ENCODE assay signal across 8 cellular contexts in genomic region chr16:30396627-30397026, GRCh38. TPM values are rescaled to one million over a fixed set of nuclear protein-coding genes. Genes with fewer than 3 reads are reported as not detected.
A peak's percentile ranks its signal among the peaks of the same experiment; 100 is the strongest.
DNase-seq lines count a peak whose midpoint lies in the region; ATAC-seq and TF ChIP-seq lines count a peak whose summit lies in the region.
"Not testable (repeated sequence)": the region's sequence is repeated elsewhere in the genome, so short reads cannot be mapped to it uniquely, and the experiment has no call there.
"Had no signal": no experiment of that assay in that cellular context is flagged by ENCODE, and none has a peak within 500 bp of the region (broad histone marks: within the 10 kb centered on the region; RNA-seq: fewer than 3 reads in every experiment).

No MANE protein-coding gene starts in this region.

- not testable (repeated sequence) for H3K9me3 Mint-ChIP-seq in activated naive CD4-positive, alpha-beta T cell treated with anti-CD3 and anti-CD28 coated beads, Interleukin-2, amount 50 U/mL, for 24 hours; nephron progenitor cell

- peaks cover 45% of the 10 kb centered on the region for H3K4me1 Mint-ChIP-seq in activated naive CD4-positive, alpha-beta T cell treated with anti-CD3 and anti-CD28 coated beads, Interleukin-2, amount 50 U/mL, for 24 hours
- peaks cover 54% of the 10 kb centered on the region for H3K4me1 Mint-ChIP-seq in nephron progenitor cell

- not testable (repeated sequence) for H3K27me3 ChIP-seq in HCT116 (ENCODE audit: insufficient read depth, low read length); SU-DHL-6 (ENCODE audit: low read length); fibroblast of lung (ENCODE audit: control insufficient read depth, insufficient read depth, low read length)

- H3K27ac ChIP-seq in HCT116 (ENCODE audit: low read depth, low read length), result peak overlapping the region; percentile 97
- not testable (repeated sequence) for H3K27ac ChIP-seq in SU-DHL-6 (ENCODE audit: low read depth, low read length); fibroblast of lung (ENCODE audit: insufficient read depth, low read length)

- H3K36me3 ChIP-seq in HCT116 (ENCODE audit: control insufficient read depth in 1 of 2, insufficient read depth in 2 of 2, low read length in 2 of 2), result peaks cover 2 to 18% of the 10 kb centered on the region in 2 experiments; a peak in 3 of 4 replicates
- not testable (repeated sequence) for H3K36me3 ChIP-seq in SU-DHL-6 (ENCODE audit: low read length); fibroblast of lung (ENCODE audit: control insufficient read depth, insufficient read depth, low read length)

- H3K4me3 ChIP-seq in HCT116 (replicated peaks in 1 of 2; ENCODE audit: low read depth in 1 of 2, low read length in 2 of 2) (peak overlapping the region; percentile 95 to 96), fibroblast of lung (replicated peaks in 1 of 4; ENCODE audit: control extremely low read depth in 1 of 4, insufficient read depth in 1 of 4, low read depth in 3 of 4, low read length in 4 of 4) (peak overlapping the region in 1 of 4 experiments; percentile 73)
- H3K4me3 ChIP-seq in SU-DHL-6 (ENCODE audit: insufficient read depth, low read length, poor library complexity, severe bottlenecking), result not testable (repeated sequence)

- POLR2A ChIA-PET in HCT116 (lab: Charles Lee), result interaction anchor here (1.5 to 2.1 kb wide), 2 partner anchors 8 to 10 kb away, joined by 3 to 10 read pairs; partner anchors contain the start of gene ZNF771

- ATAC-seq in HCT116, result not testable (repeated sequence)

- H3K9ac ChIP-seq in HCT116 (ENCODE audit: low read length), result peak overlapping the region; percentile 87
- not testable (repeated sequence) for H3K9ac ChIP-seq in SU-DHL-6 (ENCODE audit: low read length); fibroblast of lung (ENCODE audit: insufficient read depth, low read length)

- intact Hi-C loops in HCT116 (cut with micrococcal nuclease), result not testable (repeated sequence)

- peak overlapping the region; percentile 86 for H3K27ac Mint-ChIP-seq in activated naive CD4-positive, alpha-beta T cell treated with anti-CD3 and anti-CD28 coated beads, Interleukin-2, amount 50 U/mL, for 24 hours
- not testable (repeated sequence) for H3K27ac Mint-ChIP-seq in nephron progenitor cell

- H3K4me1 ChIP-seq in HCT116 (ENCODE audit: control insufficient read depth in 1 of 2, insufficient read depth in 2 of 2, low read length in 2 of 2), result peaks cover 36 to 62% of the 10 kb centered on the region in 2 experiments
- peaks cover 14% of the 10 kb centered on the region for H3K4me1 ChIP-seq in fibroblast of lung (ENCODE audit: control insufficient read depth, extremely low read depth, insufficient read depth, low read length)

- not testable (repeated sequence) for H2AFZ ChIP-seq in HCT116 (ENCODE audit: low read depth, low read length, poor library complexity, severe bottlenecking); SU-DHL-6 (ENCODE audit: low read depth, low read length, severe bottlenecking); fibroblast of lung (ENCODE audit: low read length)

- not testable (repeated sequence) for TF ChIP-seq CTCF in HCT116 (IDR thresholded peaks at IDR 0.05 in 2 of 3, conservative IDR thresholded peaks at IDR 0.05 in 1 of 3; ENCODE audit: borderline replicate concordance in 1 of 3, insufficient read depth in 1 of 3, low read depth in 2 of 3, low read length in 2 of 3); SU-DHL-6 (IDR thresholded peaks at IDR 0.05; ENCODE audit: insufficient read depth, low read length, poor library complexity, severe bottlenecking); fibroblast of lung (conservative IDR thresholded peaks at IDR 0.05 in 1 of 2, IDR thresholded peaks at IDR 0.05 in 1 of 2; ENCODE audit: low read depth in 1 of 2, low read length in 2 of 2); nephron progenitor cell (IDR thresholded peaks at IDR 0.05)

- peak overlapping the region; percentile 88 for H3K4me2 ChIP-seq in HCT116 (ENCODE audit: low read length)
- peak overlapping the region; percentile 82 for H3K4me2 ChIP-seq in SU-DHL-6 (ENCODE audit: low read depth, low read length, poor library complexity, severe bottlenecking)
- H3K4me2 ChIP-seq in fibroblast of lung (ENCODE audit: extremely low read depth, insufficient read depth, low read length), result peak overlapping the region; percentile 84

- not testable (repeated sequence) for BruUV-seq in HCT116 (replicated peaks; lab: Mats Ljungman, UMichigan)

- H3K79me2 ChIP-seq in HCT116 (ENCODE audit: insufficient read depth, low read length) (peaks cover 25% of the 10 kb centered on the region), SU-DHL-6 (ENCODE audit: insufficient read depth, low read length) (peaks cover 13% of the 10 kb centered on the region; the same call in 1 of the 2 replicates)
- not testable (repeated sequence) for H3K79me2 ChIP-seq in fibroblast of lung (ENCODE audit: control insufficient read depth, insufficient read depth, low read length)

- peak overlapping the region; percentile 91 for H3K4me3 Mint-ChIP-seq in activated naive CD4-positive, alpha-beta T cell treated with anti-CD3 and anti-CD28 coated beads, Interleukin-2, amount 50 U/mL, for 24 hours
- peak overlapping the region; percentile 93 for H3K4me3 Mint-ChIP-seq in nephron progenitor cell

- not testable (repeated sequence) for H3K9me3 ChIP-seq in HCT116 (ENCODE audit: control insufficient read depth in 1 of 2, insufficient read depth in 1 of 2, low read depth in 1 of 2, low read length in 2 of 2); SU-DHL-6 (ENCODE audit: insufficient read depth, low read length); fibroblast of lung (ENCODE audit: control insufficient read depth, insufficient read depth, low read depth, low read length)

- not testable (repeated sequence) for H3K27me3 Mint-ChIP-seq in activated naive CD4-positive, alpha-beta T cell treated with anti-CD3 and anti-CD28 coated beads, Interleukin-2, amount 50 U/mL, for 24 hours; nephron progenitor cell (ENCODE audit: low read depth, poor library complexity)

- H3F3A ChIP-seq in SU-DHL-6 (ENCODE audit: insufficient read depth), result not testable (repeated sequence)

- CTCF ChIA-PET in HCT116 (lab: Charles Lee), result interaction anchor here (2.5 kb wide), 1 partner anchor 13 kb away, joined by 19 read pairs; no protein-coding TSS in a partner anchor

- DNase-seq in HCT116 (ENCODE audit: low read depth, low spot score); fibroblast of lung (ENCODE audit: low read depth in 2 of 2); nephron progenitor cell: not testable (repeated sequence)

- TF ChIP-seq RAD21 in HCT116 (IDR thresholded peaks at IDR 0.05; ENCODE audit: low read depth), result not testable (repeated sequence)

- H3K36me3 Mint-ChIP-seq in activated naive CD4-positive, alpha-beta T cell treated with anti-CD3 and anti-CD28 coated beads, Interleukin-2, amount 50 U/mL, for 24 hours; nephron progenitor cell (ENCODE audit: low read depth): not testable (repeated sequence)

- RAD21 ChIA-PET in HCT116 (lab: Charles Lee; ENCODE audit: low non-redundant PET in 1 of 2, low total read pairs in 2 of 2, uncharacterized antibody in 2 of 2, unreplicated experiment in 2 of 2), result interaction anchor here in 1 of 2 experiments (0.6 to 1.9 kb wide), 2 partner anchors 22 to 42 kb away, joined by 3 to 4 read pairs; partner anchors contain the start of gene CD2BP2

- H4K20me1 ChIP-seq in HCT116 (ENCODE audit: insufficient read depth); SU-DHL-6 (ENCODE audit: low read depth, low read length); fibroblast of lung (ENCODE audit: control insufficient read depth, extremely low read depth, insufficient read depth, low read length): not testable (repeated sequence)

- TF ChIP-seq POLR2A in HCT116 (IDR thresholded peaks at IDR 0.05; ENCODE audit: borderline replicate concordance, extremely low read depth, insufficient read depth, insufficient read length), result not testable (repeated sequence)

- H3K9me2 ChIP-seq in HCT116 (ENCODE audit: insufficient read depth); SU-DHL-6 (replicated peaks; ENCODE audit: insufficient read depth, low read length): not testable (repeated sequence)

RNA-seq across cellular contexts. Expression of gene ZNF48, which starts 1.4 kb away (rescaled TPM):
- total RNA-seq in HCT116 (2021; ENCODE audit: unreplicated experiment) (17.9 TPM), fibroblast of lung (7.3 and 7.7 TPM in 2 replicates)
- 12.8 and 15.5 TPM in 2 replicates for polyA plus RNA-seq in HCT116 (2012)
- polyA plus RNA-seq in fibroblast of lung, result 3.2 and 4.0 TPM in 2 replicates
- 3.6 and 4.4 TPM in 2 replicates for polyA plus RNA-seq in fibroblast of lung (2012)
- polyA minus RNA-seq in fibroblast of lung (ENCODE audit: low replicate concordance), result 3.7 and 5.3 TPM in 2 replicates

RNA-seq across cellular contexts. Expression of gene ZNF771, which starts 10.8 kb away (rescaled TPM):
- total RNA-seq in HCT116 (2021; ENCODE audit: unreplicated experiment) (11.0 TPM), fibroblast of lung (8.4 and 10.5 TPM in 2 replicates)
- 5.7 and 7.0 TPM in 2 replicates for polyA plus RNA-seq in HCT116 (2012)
- 3.1 and 4.5 TPM in 2 replicates for polyA plus RNA-seq in fibroblast of lung
- 3.5 and 8.0 TPM in 2 replicates for polyA plus RNA-seq in fibroblast of lung (2012)
- polyA minus RNA-seq in fibroblast of lung (ENCODE audit: low replicate concordance), result 1.4 and 4.7 TPM in 2 replicates

RNA-seq across cellular contexts. Expression of gene SEPTIN1, which starts 14.3 kb away (rescaled TPM):
- 3.4 TPM for total RNA-seq in HCT116 (2021; ENCODE audit: unreplicated experiment)
- polyA plus RNA-seq in HCT116 (2012), result 2.3 and 2.4 TPM in 2 replicates
- total RNA-seq in fibroblast of lung, result 0.17 and 0.26 TPM in 2 replicates
- polyA plus RNA-seq in fibroblast of lung, result 0.17 TPM in 1 of 2 replicates, not detected in the other
- polyA plus RNA-seq in fibroblast of lung (2012), result 0.78 and 2.0 TPM in 2 replicates
- 0.24 TPM in 1 of 2 replicates, not detected in the other for polyA minus RNA-seq in fibroblast of lung (ENCODE audit: low replicate concordance)
- total RNA-seq: IMR-90 had no signal

RNA-seq across cellular contexts. Expression of gene MYL11, which starts 22.0 kb away (rescaled TPM):
- total RNA-seq in HCT116 (2021; ENCODE audit: unreplicated experiment) (not detected), fibroblast of lung (not detected in 2 replicates)
- polyA plus RNA-seq in HCT116 (2012), result 0.46 and 1.4 TPM in 2 replicates
- polyA plus RNA-seq in fibroblast of lung, result 0.11 and 0.45 TPM in 2 replicates
- 0.78 and 0.87 TPM in 2 replicates for polyA plus RNA-seq in fibroblast of lung (2012)
- 2.8 TPM in 1 of 2 replicates, not detected in the other for polyA minus RNA-seq in fibroblast of lung (ENCODE audit: low replicate concordance)
- total RNA-seq: glomerular endothelial cell, IMR-90, left cardiac atrium had no signal

RNA-seq across cellular contexts. Expression of gene TBC1D10B, which starts 26.3 kb away (rescaled TPM):
- total RNA-seq in HCT116 (2021; ENCODE audit: unreplicated experiment) (49.2 TPM), fibroblast of lung (22.1 and 29.6 TPM in 2 replicates)
- polyA plus RNA-seq in HCT116 (2012), result 35.5 and 38.1 TPM in 2 replicates
- 14.8 and 22.1 TPM in 2 replicates for polyA plus RNA-seq in fibroblast of lung
- polyA plus RNA-seq in fibroblast of lung (2012), result 27.7 and 39.0 TPM in 2 replicates
- polyA minus RNA-seq in fibroblast of lung (ENCODE audit: low replicate concordance), result 65.2 and 104 TPM in 2 replicates
